In the genomic region with DNA sequence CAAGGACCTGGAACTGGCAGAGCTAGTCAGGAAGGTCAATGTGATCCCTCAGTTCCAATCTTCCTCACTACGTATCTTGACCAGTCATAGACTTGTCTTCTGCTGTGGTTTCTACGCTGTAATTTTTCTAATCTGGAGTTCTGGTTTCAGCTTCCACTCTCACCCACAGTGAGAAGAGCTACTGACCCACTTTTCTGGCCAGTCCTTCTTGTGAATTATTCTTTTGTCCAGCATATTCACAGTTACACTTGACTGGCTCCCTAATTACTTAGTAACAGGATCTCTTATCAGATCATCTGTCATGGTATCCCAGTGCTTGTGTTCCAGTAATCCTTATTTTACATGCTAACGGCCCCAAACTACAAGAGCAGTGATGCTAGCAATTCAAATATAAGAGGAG, we compare ENCODE assay signal across 19 cellular contexts.
A peak's percentile ranks its signal among the peaks of the same experiment; 100 is the strongest.
DNase-seq lines count a peak whose midpoint lies in the region; TF ChIP-seq lines count a peak whose summit lies in the region.
"Had no signal": no experiment of that assay in that cellular context is flagged by ENCODE, and none has a peak within 500 bp of the region (broad histone marks: within the 10 kb centered on the region; RNA-seq: fewer than 3 reads in every experiment).

No MANE protein-coding gene starts in this region.

- no peaks in the 10 kb centered on the region for H3K36me3 ChIP-seq in uterus
- H3K36me3 ChIP-seq: BE2C, Peyer's patch, SJSA1 had no signal

- no peaks in the 10 kb centered on the region for H3K27me3 ChIP-seq in uterus
- H3K27me3 ChIP-seq: BE2C, Peyer's patch, SJSA1 had no signal

- TF ChIP-seq POLR2A in uterus (IDR thresholded peaks at IDR 0.05), result no peak

- H3K4me3 ChIP-seq in uterus, result no peak overlapping the region
- H3K4me3 ChIP-seq: GM12878, GM23248, Peyer's patch, SJSA1 had no signal

- H3K4me1 ChIP-seq in uterus, result no peaks in the 10 kb centered on the region
- H3K4me1 ChIP-seq: BE2C, Peyer's patch, SJSA1 had no signal

- intact Hi-C loops in uterus (cut with DNase I; ENCODE audit: low total_unique reads), result no loop called here

- no peak for TF ChIP-seq CTCF in uterus (IDR thresholded peaks at IDR 0.05)

- DNase-seq in NCI-H2029 (lab: John Stamatoyannopoulos, UW) (peak; percentile 18), NCI-H524 (lab: John Stamatoyannopoulos, UW) (peak; percentile 58 to 82), astrocyte of the hippocampus (ENCODE audit: low read depth, low spot score) (peak; percentile 12), retina (peak; percentile 30), nucleus accumbens (lab: John Stamatoyannopoulos, UW) (no peak), uterus (no peak)
- no peak for DNase-seq in activated naive CD4-positive, alpha-beta T cell treated with Interleukin-2 at 50 U/mL for 16 hours
- DNase-seq: BE2C, DMS79 treated with DMSO at 0.1 percent for 48 hours, GM23248, H9, KG1, NCI-H1092, NCI-H1694, NCI-H748 treated with DMSO at 0.1 percent for 48 hours, Peyer's patch, T-helper 1 cell had no signal

- H3K27ac ChIP-seq in uterus, result no peak overlapping the region
- H3K27ac ChIP-seq: GM23248, Peyer's patch, SJSA1 had no signal

- no peaks in the 10 kb centered on the region for H3K9me3 ChIP-seq in uterus
- H3K9me3 ChIP-seq: BE2C, Peyer's patch, SJSA1 had no signal

Comparison
In these comparisons a context has a peak if more than half of its experiments do, and no peak if none do; other contexts are left out.
1. DNase-seq: peak in NCI-H2029 (single experiment), NCI-H524 (2 of 2), astrocyte of the hippocampus (single experiment) and retina (single experiment); none in activated naive CD4-positive, alpha-beta T cell treated with Interleukin-2 at 50 U/mL for 16 hours (single experiment), nucleus accumbens (0 of 56) and uterus (0 of 2).